In the genomic region with DNA sequence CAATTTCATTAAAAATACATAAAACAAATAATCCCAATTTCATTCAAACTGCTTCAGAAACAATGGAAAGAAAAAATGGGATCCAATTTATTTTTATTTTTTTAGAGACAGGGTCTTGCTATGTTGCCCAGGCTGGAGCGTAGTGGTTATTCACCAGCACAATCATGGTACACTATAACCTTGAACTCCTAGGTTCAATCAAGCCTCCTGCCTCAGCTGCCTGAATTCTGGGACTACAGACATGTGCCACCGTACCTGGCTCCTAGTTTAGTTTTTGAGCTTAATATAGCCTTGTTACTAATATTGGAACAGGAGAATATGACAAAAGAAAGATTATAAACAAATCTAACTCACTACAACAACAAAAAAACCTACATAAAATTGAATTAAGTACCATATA, we compare ENCODE assay signal across 11 cellular contexts.
"Had no signal": no experiment of that assay in that cellular context is flagged by ENCODE, and none has a peak within 500 bp of the region (broad histone marks: within the 10 kb centered on the region; RNA-seq: fewer than 3 reads in every experiment).

No MANE protein-coding gene starts in this region.

- H3K4me1 ChIP-seq: HAP-1 had no signal

- FAIRE-seq: H1, H54 had no signal

- DNase-seq: GM23248, GOT3, H7, H9, HCEC 1CT, HFFc6 had no signal

- H3K9ac ChIP-seq: GM23248 had no signal

- H3K9me3 ChIP-seq: HAP-1 had no signal

- ATAC-seq: GM23338, HCT116 had no signal

- H3K4me2 ChIP-seq: GM23338 had no signal

- H3K27ac ChIP-seq: GM23248 had no signal

- H2AFZ ChIP-seq: GM23248, GM23338 had no signal

- H3K4me3 ChIP-seq: GM23248, GM23338, HAP-1 had no signal
